9 cellular contexts compared by ENCODE assay signal in genomic region chr6:133973109-133973971, GRCh38. TPM values are rescaled to one million over a fixed set of nuclear protein-coding genes. Genes with fewer than 3 reads are reported as not detected.
A peak's percentile ranks its signal among the peaks of the same experiment; 100 is the strongest.
DNase-seq lines count a peak whose midpoint lies in the region; ATAC-seq and TF ChIP-seq lines count a peak whose summit lies in the region.
"Had no signal": no experiment of that assay in that cellular context is flagged by ENCODE, and none has a peak within 500 bp of the region (broad histone marks: within the 10 kb centered on the region; RNA-seq: fewer than 3 reads in every experiment).

No MANE protein-coding gene starts in this region.

- H3K36me3 ChIP-seq in HEK293 (ENCODE audit: control insufficient read depth in 2 of 2, insufficient read depth in 1 of 2, low read length in 2 of 2): no peaks in the 10 kb centered on the region

- H3K4me3 ChIP-seq in HEK293 (ENCODE audit: low read depth, low read length): no peak overlapping the region

- no peaks in the 10 kb centered on the region for H3K9me3 ChIP-seq in HEK293 (ENCODE audit: control insufficient read depth, insufficient read depth, low read depth, low read length)

- intact Hi-C loops in activated CD4-positive, alpha-beta T cell treated with anti-CD3 and anti-CD28 coated beads, Interleukin-2, amount 10 ng/mL, durations not matched to agents 24 days and 14 days (cut with micrococcal nuclease): loop anchor here (1.0 to 5.0 kb wide), 5 partner anchors 17 to 123 kb away; no protein-coding TSS in a partner anchor

- peak; percentile 42 to 66 (median 55) for ATAC-seq in T-cell (replicated peaks in 1 of 4)
- no peak for ATAC-seq in HG03025 (IDR thresholded peaks at IDR 0.05; ENCODE audit: low FRiP score, unreplicated experiment)

- no peaks in the 10 kb centered on the region for H3K27me3 Mint-ChIP-seq in activated CD4-positive, alpha-beta T cell treated with anti-CD3 and anti-CD28 coated beads, Interleukin-2, amount 10 ng/mL, durations not matched to agents 24 days and 14 days
- H3K27me3 Mint-ChIP-seq in T-cell (no peaks in the 10 kb centered on the region), progenitor cell of endocrine pancreas (no peaks in the 10 kb centered on the region)
- H3K27me3 Mint-ChIP-seq: activated naive CD8-positive, alpha-beta T cell had no signal

- no peak overlapping the region for H3K27ac Mint-ChIP-seq in activated CD4-positive, alpha-beta T cell treated with anti-CD3 and anti-CD28 coated beads, Interleukin-2, amount 10 ng/mL, durations not matched to agents 24 days and 14 days
- H3K27ac Mint-ChIP-seq in T-cell: peak overlapping the region in 1 of 2 donors; percentile 52
- peak overlapping the region; percentile 2 for H3K27ac Mint-ChIP-seq in progenitor cell of endocrine pancreas

- 0 out of 2 replicates have a peak overlapping the region, but pooled peaks have one; percentile 13 for H3K27ac ChIP-seq in HEK293 (ENCODE audit: extremely low read depth, low read depth, low read length)

- no peaks in the 10 kb centered on the region for H3K9me3 Mint-ChIP-seq in activated CD4-positive, alpha-beta T cell treated with anti-CD3 and anti-CD28 coated beads, Interleukin-2, amount 10 ng/mL, durations not matched to agents 24 days and 14 days
- H3K9me3 Mint-ChIP-seq in T-cell (no peaks in the 10 kb centered on the region), progenitor cell of endocrine pancreas (ENCODE audit: low read depth) (no peaks in the 10 kb centered on the region)

- peaks cover 2% of the 10 kb centered on the region for H3K36me3 Mint-ChIP-seq in activated CD4-positive, alpha-beta T cell treated with anti-CD3 and anti-CD28 coated beads, Interleukin-2, amount 10 ng/mL, durations not matched to agents 24 days and 14 days (ENCODE audit: low read depth)
- no peaks in the 10 kb centered on the region for H3K36me3 Mint-ChIP-seq in T-cell
- peaks cover 2% of the 10 kb centered on the region for H3K36me3 Mint-ChIP-seq in progenitor cell of endocrine pancreas (ENCODE audit: insufficient read depth)

- peaks cover 13% of the 10 kb centered on the region for H3K4me1 Mint-ChIP-seq in activated CD4-positive, alpha-beta T cell treated with anti-CD3 and anti-CD28 coated beads, Interleukin-2, amount 10 ng/mL, durations not matched to agents 24 days and 14 days
- H3K4me1 Mint-ChIP-seq in T-cell (peaks cover 50 to 64% (median 58%) of the 10 kb centered on the region in 3 donors), progenitor cell of endocrine pancreas (ENCODE audit: low read depth) (peaks cover 4% of the 10 kb centered on the region)

- CTCF ChIA-PET in HEK293 (lab: Yijun Ruan, JAX): interaction anchor here (0.6 to 10.9 kb wide), 71 partner anchors 8 to 870 kb away, joined by 3 to 304 read pairs (median 5); partner anchors contain the start of genes SLC2A12 and TBPL1
- CTCF ChIA-PET in T-cell (lab: Charles Lee): interaction anchor here (0.6 to 2.9 kb wide), 40 partner anchors 8 to 1206 kb away, joined by 3 to 43 read pairs (median 6); partner anchors contain the start of gene TBPL1 (in 1 of the 2)

- TF ChIP-seq CTCF in HEK293 (tag by site-specific recombination; IDR thresholded peaks at IDR 0.05) (peak; percentile 47; the same call in 1 of the 2 replicates), progenitor cell of endocrine pancreas (IDR thresholded peaks at IDR 0.05; ENCODE audit: unreplicated experiment) (peak; percentile 77)

- no peak overlapping the region for H3K4me3 Mint-ChIP-seq in activated CD4-positive, alpha-beta T cell treated with anti-CD3 and anti-CD28 coated beads, Interleukin-2, amount 10 ng/mL, durations not matched to agents 24 days and 14 days
- no peak overlapping the region for H3K4me3 Mint-ChIP-seq in T-cell
- H3K4me3 Mint-ChIP-seq in progenitor cell of endocrine pancreas (ENCODE audit: low read depth): no peak overlapping the region
- H3K4me3 Mint-ChIP-seq: activated naive CD8-positive, alpha-beta T cell had no signal

- peak; percentile 61 for DNase-seq in activated CD4-positive, alpha-beta T cell treated with anti-CD3 and anti-CD28 coated beads, Interleukin-2, amount 10 ng/mL, durations not matched to agents 24 days and 14 days
- DNase-seq in activated CD4-positive, alpha-beta T cell treated with anti-CD3 and anti-CD28 coated beads, Interleukin-2, amount 50 U/mL, for 1 hour: no peak
- DNase-seq in NCI-H1417 (lab: John Stamatoyannopoulos, UW) (peak; percentile 14 to 82 (median 49)), T-cell (no peak), fibroblast of peridontal ligament (ENCODE audit: extremely low read depth) (peak; percentile 85), progenitor cell of endocrine pancreas (ENCODE audit: low spot score, unreplicated experiment) (no peak)

- peaks cover 21% of the 10 kb centered on the region for H3K4me1 ChIP-seq in HEK293 (ENCODE audit: control insufficient read depth, insufficient read depth, low read length)

- POLR2A ChIA-PET in HEK293 (lab: Yijun Ruan, JAX): interaction anchor here (1.0 kb wide), 1 partner anchor 29 kb away, joined by 7 read pairs; no protein-coding TSS in a partner anchor
- POLR2A ChIA-PET in T-cell (lab: Charles Lee): interaction anchor here (0.6 to 1.3 kb wide), 2 partner anchors 15 to 90 kb away, joined by 3 read pairs; no protein-coding TSS in a partner anchor

TF ChIP-seq in HEK293, 187 proteins besides CTCF, POLR2A, EP300 and RAD21 (continues in another document):
- no peak for TF ChIP-seq ZNF423 (tag by site-specific recombination; IDR thresholded peaks at IDR 0.05)
- TF ChIP-seq ZBTB20 (tag by site-specific recombination; IDR thresholded peaks at IDR 0.05): no peak
- TF ChIP-seq HOXA7 (CRISPR knock-in tag; IDR thresholded peaks at IDR 0.05; ENCODE audit: borderline replicate concordance): no peak
- no peak for TF ChIP-seq ZNF510 (tag by site-specific recombination; IDR thresholded peaks at IDR 0.05; ENCODE audit: insufficient replicate concordance)
- TF ChIP-seq OSR2 (tag by site-specific recombination; IDR thresholded peaks at IDR 0.05): no peak
- no peak for TF ChIP-seq GLIS2 (tag by site-specific recombination; IDR thresholded peaks at IDR 0.05)
- no peak; the same call in 1 of the 2 replicates for TF ChIP-seq ZFP37 (tag by site-specific recombination; IDR thresholded peaks at IDR 0.05)
- TF ChIP-seq HOXD13 (CRISPR knock-in tag; IDR thresholded peaks at IDR 0.05; ENCODE audit: borderline replicate concordance): no peak
- TF ChIP-seq ZNF10 (tag by site-specific recombination; IDR thresholded peaks at IDR 0.05): no peak
- TF ChIP-seq OVOL3 (tag by site-specific recombination; IDR thresholded peaks at IDR 0.05): no peak
- no peak for TF ChIP-seq GFI1B (tag by site-specific recombination; IDR thresholded peaks at IDR 0.05)
- TF ChIP-seq, protein P1, sequence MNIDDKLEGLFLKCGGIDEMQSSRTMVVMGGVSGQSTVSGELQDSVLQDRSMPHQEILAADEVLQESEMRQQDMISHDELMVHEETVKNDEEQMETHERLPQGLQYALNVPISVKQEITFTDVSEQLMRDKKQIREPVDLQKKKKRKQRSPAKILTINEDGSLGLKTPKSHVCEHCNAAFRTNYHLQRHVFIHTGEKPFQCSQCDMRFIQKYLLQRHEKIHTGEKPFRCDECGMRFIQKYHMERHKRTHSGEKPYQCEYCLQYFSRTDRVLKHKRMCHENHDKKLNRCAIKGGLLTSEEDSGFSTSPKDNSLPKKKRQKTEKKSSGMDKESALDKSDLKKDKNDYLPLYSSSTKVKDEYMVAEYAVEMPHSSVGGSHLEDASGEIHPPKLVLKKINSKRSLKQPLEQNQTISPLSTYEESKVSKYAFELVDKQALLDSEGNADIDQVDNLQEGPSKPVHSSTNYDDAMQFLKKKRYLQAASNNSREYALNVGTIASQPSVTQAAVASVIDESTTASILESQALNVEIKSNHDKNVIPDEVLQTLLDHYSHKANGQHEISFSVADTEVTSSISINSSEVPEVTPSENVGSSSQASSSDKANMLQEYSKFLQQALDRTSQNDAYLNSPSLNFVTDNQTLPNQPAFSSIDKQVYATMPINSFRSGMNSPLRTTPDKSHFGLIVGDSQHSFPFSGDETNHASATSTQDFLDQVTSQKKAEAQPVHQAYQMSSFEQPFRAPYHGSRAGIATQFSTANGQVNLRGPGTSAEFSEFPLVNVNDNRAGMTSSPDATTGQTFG (tag by site-specific recombination; IDR thresholded peaks at IDR 0.05; ENCODE audit: borderline replicate concordance): no peak
- 0 out of 2 replicates have a peak, but pooled peaks have one; percentile 11 for TF ChIP-seq FEZF1 (tag by site-specific recombination; IDR thresholded peaks at IDR 0.05)
- TF ChIP-seq SP7 (tag by site-specific recombination; IDR thresholded peaks at IDR 0.05): 0 out of 2 replicates have a peak, but pooled peaks have one; percentile 20
- TF ChIP-seq ZNF501 (tag by site-specific recombination; IDR thresholded peaks at IDR 0.05): no peak
- no peak for TF ChIP-seq GLI2 (tag by site-specific recombination; IDR thresholded peaks at IDR 0.05; ENCODE audit: borderline replicate concordance, low read depth)
- no peak for TF ChIP-seq ZNF677 (tag by site-specific recombination; IDR thresholded peaks at IDR 0.05)
- peak; percentile 27; the same call in 1 of the 2 replicates for TF ChIP-seq ZNF335 (tag by site-specific recombination; conservative IDR thresholded peaks at IDR 0.05)
- TF ChIP-seq SP3 (tag by site-specific recombination; IDR thresholded peaks at IDR 0.05): no peak
- no peak for TF ChIP-seq ZNF513 (tag by site-specific recombination; IDR thresholded peaks at IDR 0.05)
- no peak for TF ChIP-seq ZNF211 (tag by site-specific recombination; IDR thresholded peaks at IDR 0.05; ENCODE audit: low read depth)
- TF ChIP-seq ZNF768 (tag by site-specific recombination; IDR thresholded peaks at IDR 0.05): no peak
- no peak for TF ChIP-seq ZFP69B (tag by site-specific recombination; IDR thresholded peaks at IDR 0.05)
- TF ChIP-seq ZNF341 (tag by site-specific recombination; IDR thresholded peaks at IDR 0.05; ENCODE audit: low read depth): no peak

RNA-seq across cellular contexts. Expression of gene TBPL1, which starts 20.3 kb away (rescaled TPM):
- 37.2 and 40.0 TPM in 2 replicates for total RNA-seq in activated CD4-positive, alpha-beta T cell treated with anti-CD3 and anti-CD28 coated beads, Interleukin-2, amount 10 ng/mL, durations not matched to agents 24 days and 14 days
- total RNA-seq in T-cell (10 to 100 TPM; 27.7 to 30.5 (median 28.9) TPM), progenitor cell of endocrine pancreas (45.2 and 48.4 TPM in 2 replicates)

Comparison
In these comparisons a context has a peak if more than half of its experiments do, and no peak if none do; other contexts are left out.
1. DNase-seq: peak in activated CD4-positive, alpha-beta T cell treated with anti-CD3 and anti-CD28 coated beads, Interleukin-2, amount 10 ng/mL, durations not matched to agents 24 days and 14 days (single experiment), NCI-H1417 (3 of 3) and fibroblast of peridontal ligament (single experiment); none in activated CD4-positive, alpha-beta T cell treated with anti-CD3 and anti-CD28 coated beads, Interleukin-2, amount 50 U/mL, for 1 hour (single experiment), T-cell (0 of 34) and progenitor cell of endocrine pancreas (single experiment).